ENCODE assay signal across 9 cellular contexts in the genomic region with DNA sequence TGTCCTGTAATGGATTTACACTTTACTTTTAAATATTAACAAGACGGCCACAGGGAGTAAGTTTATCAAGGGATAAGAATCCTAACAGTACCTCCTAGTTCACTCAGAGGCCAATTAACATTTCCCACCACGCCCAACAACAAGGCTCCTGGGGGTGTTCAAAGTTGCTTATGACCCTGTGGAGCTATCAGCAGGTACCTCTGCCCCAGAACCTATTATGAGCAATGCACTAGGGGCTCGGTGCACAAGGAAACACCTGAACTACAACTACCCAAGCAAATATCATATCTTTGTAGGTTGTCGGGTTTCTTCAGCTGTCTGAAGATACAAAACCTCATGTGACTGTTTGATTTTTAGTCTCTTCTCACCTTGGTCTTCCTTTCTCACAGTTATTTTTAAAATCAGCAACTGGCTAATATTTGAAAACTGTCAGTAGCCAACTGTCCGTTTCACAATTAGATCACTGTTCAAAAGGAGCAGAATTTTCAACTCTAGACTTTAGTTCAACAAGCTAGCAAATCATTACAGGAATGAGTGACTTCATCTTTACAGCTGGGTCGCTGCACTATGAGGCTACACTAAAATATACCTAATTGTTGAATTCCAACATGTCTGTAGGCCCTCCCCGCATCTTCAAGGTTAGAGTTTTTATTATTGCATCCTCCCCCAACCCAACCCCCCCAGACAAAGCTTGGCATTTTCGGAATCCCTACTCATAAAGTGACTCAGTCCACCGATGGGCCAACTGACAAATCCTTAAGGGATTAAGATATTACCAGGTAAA. TPM values are rescaled to one million over a fixed set of nuclear protein-coding genes. Genes with fewer than 3 reads are reported as not detected.
DNase-seq lines count a peak whose midpoint lies in the region; ATAC-seq, FAIRE-seq and TF ChIP-seq lines count a peak whose summit lies in the region.
"Had no signal": no experiment of that assay in that cellular context is flagged by ENCODE, and none has a peak within 500 bp of the region (broad histone marks: within the 10 kb centered on the region; RNA-seq: fewer than 3 reads in every experiment).

No MANE protein-coding gene starts in this region.

- peaks cover 52% of the 10 kb centered on the region for H3K4me1 Mint-ChIP-seq in activated naive CD4-positive, alpha-beta T cell treated with anti-CD3 and anti-CD28 coated beads for 36 hours (ENCODE audit: low read depth)

- no peaks in the 10 kb centered on the region for H3K9me3 Mint-ChIP-seq in activated naive CD4-positive, alpha-beta T cell treated with anti-CD3 and anti-CD28 coated beads for 36 hours

- no peak for TF ChIP-seq CTCF in D721Med (IDR thresholded peaks at IDR 0.05; ENCODE audit: insufficient read depth, missing control alignments)

- H3K9me3 ChIP-seq in adipocyte (ENCODE audit: control insufficient read depth, low read length): no peaks in the 10 kb centered on the region
- H3K9me3 ChIP-seq: thoracic aorta had no signal

- H3K36me3 Mint-ChIP-seq in activated naive CD4-positive, alpha-beta T cell treated with anti-CD3 and anti-CD28 coated beads for 36 hours (ENCODE audit: low read depth): peaks cover 2% of the 10 kb centered on the region

- no peak overlapping the region for H3K27ac Mint-ChIP-seq in activated naive CD4-positive, alpha-beta T cell treated with anti-CD3 and anti-CD28 coated beads for 36 hours

- CTCF ChIA-PET in activated naive CD4-positive, alpha-beta T cell treated with anti-CD3 and anti-CD28 coated beads for 36 hours (lab: Charles Lee): interaction anchor here (0.7 to 1.1 kb wide), 2 partner anchors 14 to 147 kb away, joined by 3 to 4 read pairs; no protein-coding TSS in a partner anchor

- peaks cover 80% of the 10 kb centered on the region for H3K4me1 ChIP-seq in adipocyte (ENCODE audit: control insufficient read depth, insufficient read depth, low read length)

- no peak overlapping the region for H3K4me3 ChIP-seq in adipocyte (ENCODE audit: low read length)

- DNase-seq in adipocyte (ENCODE audit: low read depth) (no peak), renal cortical epithelial cell (ENCODE audit: low read depth) (peak; percentile 85), NCI-H1417 treated with DMSO at 0.1 percent for 48 hours (lab: John Stamatoyannopoulos, UW) (no peak), D721Med (ENCODE audit: insufficient read length, low spot score) (no peak)
- no peak for DNase-seq in activated naive CD4-positive, alpha-beta T cell treated with anti-CD3 and anti-CD28 coated beads for 36 hours

- FAIRE-seq in D721Med (lab: Jason Lieb, UNC): no peak

- intact Hi-C loops in activated naive CD4-positive, alpha-beta T cell treated with anti-CD3 and anti-CD28 coated beads for 36 hours (cut with micrococcal nuclease): loop anchor here (5.0 kb wide), 1 partner anchor 37 kb away; a partner anchor contains a TSS

- no peaks in the 10 kb centered on the region for H3K27me3 ChIP-seq in adipocyte (replicated peaks; ENCODE audit: control insufficient read depth, insufficient read depth, low read length)

- peak overlapping the region; percentile 34 for H3K9ac ChIP-seq in adipocyte (ENCODE audit: low read length)

- ATAC-seq in GM18873 (IDR thresholded peaks at IDR 0.05; ENCODE audit: low FRiP score, unreplicated experiment) (peak; percentile 39), HG03064 (IDR thresholded peaks at IDR 0.05; ENCODE audit: low read depth, unreplicated experiment) (peak; percentile 42), HG03025 (IDR thresholded peaks at IDR 0.05; ENCODE audit: low FRiP score, unreplicated experiment) (no peak)

- no peaks in the 10 kb centered on the region for H3K36me3 ChIP-seq in adipocyte (ENCODE audit: control insufficient read depth, insufficient read depth, low read length, severe bottlenecking)
- H3K36me3 ChIP-seq: thoracic aorta had no signal

- no peak overlapping the region for H3K4me3 Mint-ChIP-seq in activated naive CD4-positive, alpha-beta T cell treated with anti-CD3 and anti-CD28 coated beads for 36 hours

- H3K27me3 Mint-ChIP-seq in activated naive CD4-positive, alpha-beta T cell treated with anti-CD3 and anti-CD28 coated beads for 36 hours (ENCODE audit: low read depth): no peaks in the 10 kb centered on the region

RNA-seq across cellular contexts. Expression of a gene that starts 38.1 kb away (rescaled TPM):
- 53.8 and 59.9 TPM in 2 replicates for total RNA-seq in renal cortical epithelial cell
- total RNA-seq in activated naive CD4-positive, alpha-beta T cell treated with anti-CD3 and anti-CD28 coated beads for 36 hours: 10 to 100 TPM; 18.6 to 19.0 TPM
